Comparison of ENCODE assay signal across 31 cellular contexts in the genomic region with DNA sequence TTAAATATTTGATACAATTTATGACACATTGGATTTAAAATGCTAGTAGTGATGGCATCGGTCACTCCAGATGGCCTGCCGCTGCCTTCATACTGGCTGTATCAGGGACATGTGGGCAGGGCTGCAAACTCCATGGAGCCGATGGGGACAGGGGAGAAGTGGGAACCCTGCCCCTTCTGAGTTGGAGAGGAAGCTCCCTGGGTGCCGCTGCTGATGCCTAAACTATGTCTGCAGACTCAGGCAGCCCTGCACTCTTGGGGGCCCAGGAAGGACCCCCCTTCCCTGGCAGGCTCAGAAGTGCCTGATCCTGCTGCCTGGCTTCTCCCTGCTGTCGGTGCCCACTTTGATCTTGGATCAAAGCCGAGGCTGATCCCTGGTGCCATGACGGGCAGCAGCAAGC.
"Had no signal": no experiment of that assay in that cellular context is flagged by ENCODE, and none has a peak within 500 bp of the region (broad histone marks: within the 10 kb centered on the region; RNA-seq: fewer than 3 reads in every experiment).

No MANE protein-coding gene starts in this region.

- H3K36me3 ChIP-seq: adrenal gland, esophagus muscularis mucosa, gastrocnemius medialis, WERI-Rb-1 had no signal

- H3K4me1 Mint-ChIP-seq: activated B cell treated with CpG ODN at 0.5 μM for 24 hours; activated naive CD4-positive, alpha-beta T cell treated with anti-CD3 and anti-CD28 coated beads, Interleukin-2, amount 50 U/mL, for 24 hours; activated naive CD8-positive, alpha-beta T cell treated with anti-CD3 and anti-CD28 coated beads for 36 hours; activated naive CD8-positive, alpha-beta T cell treated with anti-CD3 and anti-CD28 coated beads, Interleukin-2, amount 50 U/mL, for 24 hours; T-helper 17 cell had no signal

- H3K36me3 Mint-ChIP-seq: activated naive CD4-positive, alpha-beta T cell treated with anti-CD3 and anti-CD28 coated beads, Interleukin-2, amount 50 U/mL, for 24 hours; activated naive CD8-positive, alpha-beta T cell treated with anti-CD3 and anti-CD28 coated beads for 36 hours had no signal

- DNase-seq: activated B cell treated with CpG ODN at 0.5 μM for 24 hours; activated CD4-positive, alpha-beta T cell treated with anti-CD3 and anti-CD28 coated beads for 48 hours; activated CD4-positive, alpha-beta T cell treated with anti-CD3 and anti-CD28 coated beads, Interleukin-2, amount 50 U/mL, for 1 hour; activated CD4-positive, alpha-beta T cell treated with anti-CD3 and anti-CD28 coated beads, Interleukin-2, amount 50 U/mL, for 48 hours; activated CD8-positive, alpha-beta memory T cell treated with anti-CD3 and anti-CD28 coated beads for 24 hours; activated CD8-positive, alpha-beta T cell treated with anti-CD3 and anti-CD28 coated beads for 36 hours; activated effector memory CD4-positive, alpha-beta T cell treated with anti-CD3 and anti-CD28 coated beads, Interleukin-2, amount 50 U/mL, for 16 hours; activated naive CD4-positive, alpha-beta T cell treated with anti-CD3 and anti-CD28 coated beads for 36 hours; activated naive CD8-positive, alpha-beta T cell treated with anti-CD3 and anti-CD28 coated beads for 36 hours; activated naive CD8-positive, alpha-beta T cell treated with anti-CD3 and anti-CD28 coated beads, Interleukin-2, amount 50 U/mL, for 24 hours; activated T-cell treated with anti-CD3 and anti-CD28 coated beads, Interleukin-2, amount 50 U/mL, for 4 hours; adrenal gland; amygdala; body of pancreas; cortex of kidney; dermis blood vessel endothelial cell; effector CD4-positive, alpha-beta T cell; effector memory CD8-positive, alpha-beta T cell; erythroblast; foreskin keratinocyte; gastrocnemius medialis; glutamatergic neuron; T-helper 1 cell; T-helper 17 cell; T1000; WERI-Rb-1 had no signal

- H3K27me3 Mint-ChIP-seq: activated B cell treated with CpG ODN at 0.5 μM for 24 hours; activated CD8-positive, alpha-beta T cell treated with anti-CD3 and anti-CD28 coated beads for 36 hours; activated naive CD4-positive, alpha-beta T cell treated with anti-CD3 and anti-CD28 coated beads, Interleukin-2, amount 50 U/mL, for 24 hours; activated naive CD8-positive, alpha-beta T cell treated with anti-CD3 and anti-CD28 coated beads for 36 hours; activated naive CD8-positive, alpha-beta T cell treated with anti-CD3 and anti-CD28 coated beads, Interleukin-2, amount 50 U/mL, for 24 hours; effector memory CD8-positive, alpha-beta T cell; T-helper 17 cell had no signal

- H3K4me3 ChIP-seq: adrenal gland, body of pancreas, esophagus muscularis mucosa, gastrocnemius medialis had no signal

- ATAC-seq: activated CD4-positive, CD25-positive, alpha-beta regulatory T cell treated with anti-CD3 and anti-CD28 coated beads, Interleukin-2, amount 50 U/mL, for 24 hours; activated CD8-positive, alpha-beta T cell treated with anti-CD3 and anti-CD28 coated beads for 36 hours; activated naive CD8-positive, alpha-beta T cell treated with anti-CD3 and anti-CD28 coated beads, Interleukin-2, amount 50 U/mL, for 24 hours; activated T-cell treated with anti-CD3 and anti-CD28 coated beads, Interleukin-2, amount 50 U/mL, for 4 hours; body of pancreas; effector memory CD8-positive, alpha-beta T cell; foreskin keratinocyte; gastrocnemius medialis; T-helper 17 cell had no signal

- H3K4me1 ChIP-seq: adrenal gland, body of pancreas, esophagus muscularis mucosa, foreskin keratinocyte, gastrocnemius medialis had no signal

- H3K27ac ChIP-seq: adrenal gland, body of pancreas, esophagus muscularis mucosa, foreskin keratinocyte, gastrocnemius medialis, WERI-Rb-1 had no signal

- H3K27ac Mint-ChIP-seq: activated B cell treated with CpG ODN at 0.5 μM for 24 hours; activated CD8-positive, alpha-beta T cell treated with anti-CD3 and anti-CD28 coated beads for 36 hours; activated naive CD4-positive, alpha-beta T cell treated with anti-CD3 and anti-CD28 coated beads for 36 hours; activated naive CD4-positive, alpha-beta T cell treated with anti-CD3 and anti-CD28 coated beads, Interleukin-2, amount 50 U/mL, for 24 hours; activated naive CD8-positive, alpha-beta T cell treated with anti-CD3 and anti-CD28 coated beads for 36 hours; activated naive CD8-positive, alpha-beta T cell treated with anti-CD3 and anti-CD28 coated beads, Interleukin-2, amount 50 U/mL, for 24 hours; activated T-helper 2 cell treated with anti-CD3 and anti-CD28 coated beads, Interferon-gamma antibody, Interleukin-2, Interleukin-4, amounts not matched to agents 10 μg/mL and 5 μg/mL and 100 μg/mL, durations not matched to agents 14 hours and 24 hours and 36 hours; effector memory CD8-positive, alpha-beta T cell; T-helper 17 cell; T-helper 2 cell treated with Interferon-gamma antibody and Interleukin-4, amounts not matched to agents 5 μg/mL and 100 μg/mL, for 36 hours had no signal

- H3K9me3 ChIP-seq: adrenal gland, body of pancreas, esophagus muscularis mucosa, gastrocnemius medialis had no signal

- H3K4me3 Mint-ChIP-seq: activated B cell treated with CpG ODN at 0.5 μM for 24 hours; activated CD8-positive, alpha-beta T cell treated with anti-CD3 and anti-CD28 coated beads for 36 hours; activated naive CD4-positive, alpha-beta T cell treated with anti-CD3 and anti-CD28 coated beads for 36 hours; activated naive CD4-positive, alpha-beta T cell treated with anti-CD3 and anti-CD28 coated beads, Interleukin-2, amount 50 U/mL, for 24 hours; activated naive CD8-positive, alpha-beta T cell treated with anti-CD3 and anti-CD28 coated beads for 36 hours; activated naive CD8-positive, alpha-beta T cell treated with anti-CD3 and anti-CD28 coated beads, Interleukin-2, amount 50 U/mL, for 24 hours; activated T-cell treated with anti-CD3 and anti-CD28 coated beads, Interleukin-2, amount 50 U/mL, for 4 hours; effector memory CD8-positive, alpha-beta T cell; T-helper 17 cell; T-helper 2 cell treated with Interferon-gamma antibody and Interleukin-4, amounts not matched to agents 5 μg/mL and 100 μg/mL, for 36 hours had no signal

- H3K27me3 ChIP-seq: adrenal gland, body of pancreas, esophagus muscularis mucosa, foreskin keratinocyte, gastrocnemius medialis had no signal
